In the genomic region with DNA sequence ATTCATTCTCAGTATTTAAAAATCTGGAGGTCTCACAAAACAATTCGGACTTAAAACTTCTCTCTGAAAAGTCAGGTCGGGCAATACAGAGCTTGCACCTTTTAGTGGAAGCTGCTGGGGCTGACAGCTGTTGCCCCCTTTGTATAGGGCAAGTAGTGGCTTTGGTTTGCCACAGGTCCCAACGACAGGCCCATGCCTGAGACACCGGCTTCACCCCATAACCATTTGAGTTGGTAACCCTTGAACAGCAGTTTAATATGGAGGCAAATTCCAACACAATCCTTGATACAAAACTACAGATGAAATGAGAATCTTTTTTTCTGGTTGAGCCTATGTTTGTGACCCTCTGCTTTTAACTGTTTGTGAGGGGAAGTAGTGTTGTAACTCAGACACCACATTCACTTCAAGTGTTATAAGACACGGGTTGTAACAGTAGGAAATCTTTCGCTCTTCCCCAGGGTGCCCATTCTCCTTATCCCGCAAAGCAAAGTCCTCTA, we compare ENCODE assay signal across 8 cellular contexts. TPM values are rescaled to one million over a fixed set of nuclear protein-coding genes. Genes with fewer than 3 reads are reported as not detected.
A peak's percentile ranks its signal among the peaks of the same experiment; 100 is the strongest.
DNase-seq lines count a peak whose midpoint lies in the region; ATAC-seq and TF ChIP-seq lines count a peak whose summit lies in the region.

No MANE protein-coding gene starts in this region.

- peaks cover 66% of the 10 kb centered on the region for H3K4me1 Mint-ChIP-seq in activated T-helper 1 cell treated with anti-CD3 and anti-CD28 coated beads, Interleukin-12 subunit alpha, Interleukin-12 subunit beta, Interleukin-2, Interleukin-4 antibody, amounts not matched to agents 30 ng/mL and 10 ng/mL and 1 ng/mL, durations not matched to agents 14 hours and 24 hours and 36 hours (ENCODE audit: low read depth)

- H3K27me3 Mint-ChIP-seq in activated T-helper 1 cell treated with anti-CD3 and anti-CD28 coated beads, Interleukin-12 subunit alpha, Interleukin-12 subunit beta, Interleukin-2, Interleukin-4 antibody, amounts not matched to agents 30 ng/mL and 10 ng/mL and 1 ng/mL, durations not matched to agents 14 hours and 24 hours and 36 hours (ENCODE audit: insufficient read depth): no peaks in the 10 kb centered on the region

- no peak for ATAC-seq in left lung
- ATAC-seq in thoracic aorta (ENCODE audit: insufficient number of reproducible peaks, low FRiP score, low read depth): no peak
- ATAC-seq in HG02970 (IDR thresholded peaks at IDR 0.05; ENCODE audit: low FRiP score, unreplicated experiment): no peak
- no peak for ATAC-seq in HG02852 (IDR thresholded peaks at IDR 0.05; ENCODE audit: unreplicated experiment)

- no peaks in the 10 kb centered on the region for H3K9me3 Mint-ChIP-seq in activated T-helper 1 cell treated with anti-CD3 and anti-CD28 coated beads, Interleukin-12 subunit alpha, Interleukin-12 subunit beta, Interleukin-2, Interleukin-4 antibody, amounts not matched to agents 30 ng/mL and 10 ng/mL and 1 ng/mL, durations not matched to agents 14 hours and 24 hours and 36 hours

- intact Hi-C loops in activated T-helper 1 cell treated with anti-CD3 and anti-CD28 coated beads, Interleukin-12 subunit alpha, Interleukin-12 subunit beta, Interleukin-2, Interleukin-4 antibody, amounts not matched to agents 30 ng/mL and 10 ng/mL and 1 ng/mL, durations not matched to agents 14 hours and 24 hours and 36 hours (cut with micrococcal nuclease): loop anchor here (1.0 to 2.0 kb wide), 4 partner anchors 20 to 268 kb away; a partner anchor contains a TSS
- intact Hi-C loops in left lung (cut with DNase I): no loop called here

- H3K27me3 ChIP-seq in left lung (no peaks in the 10 kb centered on the region), thoracic aorta (replicated peaks; ENCODE audit: insufficient read depth) (no peaks in the 10 kb centered on the region)

- DNase-seq in NOMO-1 treated with DMSO at 0.1 percent for 48 hours (lab: John Stamatoyannopoulos, UW; ENCODE audit: unreplicated experiment): peak; percentile 51
- no peak for DNase-seq in NOMO-1 treated with dmso at 0.1 percent for 144 hours (lab: John Stamatoyannopoulos, UW; ENCODE audit: unreplicated experiment)
- DNase-seq in activated T-helper 1 cell treated with anti-CD3 and anti-CD28 coated beads, Interleukin-12 subunit alpha, Interleukin-12 subunit beta, Interleukin-2, Interleukin-4 antibody, amounts not matched to agents 30 ng/mL and 10 ng/mL and 1 ng/mL, durations not matched to agents 14 hours and 24 hours and 36 hours (ENCODE audit: low spot score): no peak
- DNase-seq in left lung: no peak
- no peak for DNase-seq in thoracic aorta (ENCODE audit: low spot score)
- no peak for DNase-seq in CD1c-positive myeloid dendritic cell (ENCODE audit: extremely low spot score)

- H3K4me3 Mint-ChIP-seq in activated T-helper 1 cell treated with anti-CD3 and anti-CD28 coated beads, Interleukin-12 subunit alpha, Interleukin-12 subunit beta, Interleukin-2, Interleukin-4 antibody, amounts not matched to agents 30 ng/mL and 10 ng/mL and 1 ng/mL, durations not matched to agents 14 hours and 24 hours and 36 hours: peak overlapping the region; percentile 91

- peak overlapping the region in 1 of 2 donors; percentile 83 for H3K4me3 ChIP-seq in left lung
- peak overlapping the region; percentile 97 for H3K4me3 ChIP-seq in thoracic aorta

- H3K36me3 ChIP-seq in left lung (no peaks in the 10 kb centered on the region), thoracic aorta (no peaks in the 10 kb centered on the region)

- no peaks in the 10 kb centered on the region for H3K9me3 ChIP-seq in left lung
- no peaks in the 10 kb centered on the region for H3K9me3 ChIP-seq in thoracic aorta

- peaks cover 2% of the 10 kb centered on the region for H3K36me3 Mint-ChIP-seq in activated T-helper 1 cell treated with anti-CD3 and anti-CD28 coated beads, Interleukin-12 subunit alpha, Interleukin-12 subunit beta, Interleukin-2, Interleukin-4 antibody, amounts not matched to agents 30 ng/mL and 10 ng/mL and 1 ng/mL, durations not matched to agents 14 hours and 24 hours and 36 hours (ENCODE audit: low read depth)

- H3K27ac ChIP-seq in left lung (peak overlapping the region; percentile 95 to 97), thoracic aorta (peak overlapping the region; percentile 60 to 80)

- TF ChIP-seq CTCF in left lung (IDR thresholded peaks at IDR 0.05): no peak
- no peak for TF ChIP-seq CTCF in thoracic aorta (IDR thresholded peaks at IDR 0.05)

- peak overlapping the region; percentile 91 for H3K27ac Mint-ChIP-seq in activated T-helper 1 cell treated with anti-CD3 and anti-CD28 coated beads, Interleukin-12 subunit alpha, Interleukin-12 subunit beta, Interleukin-2, Interleukin-4 antibody, amounts not matched to agents 30 ng/mL and 10 ng/mL and 1 ng/mL, durations not matched to agents 14 hours and 24 hours and 36 hours

- H3K4me1 ChIP-seq in left lung (peaks cover 23 to 90% of the 10 kb centered on the region in 2 donors), thoracic aorta (ENCODE audit: control insufficient read depth in 1 of 2, low read depth in 2 of 2) (peaks cover 21 to 45% of the 10 kb centered on the region in 2 donors)

RNA-seq across cellular contexts. Expression of a gene that starts 0.8 kb away (rescaled TPM):
- total RNA-seq in activated T-helper 1 cell treated with anti-CD3 and anti-CD28 coated beads, Interleukin-12 subunit alpha, Interleukin-12 subunit beta, Interleukin-2, Interleukin-4 antibody, amounts not matched to agents 30 ng/mL and 10 ng/mL and 1 ng/mL, durations not matched to agents 14 hours and 24 hours and 36 hours: 17.2 and 18.3 TPM in 2 replicates
- total RNA-seq in left lung (10 to 100 TPM; 60.3 to 98.1 TPM), thoracic aorta (100 to 1,000 TPM in 1 of 2 donors, 10 to 100 TPM in 1; 29.2 to 148 TPM)
